4 cellular contexts compared by ENCODE assay signal in the genomic region with DNA sequence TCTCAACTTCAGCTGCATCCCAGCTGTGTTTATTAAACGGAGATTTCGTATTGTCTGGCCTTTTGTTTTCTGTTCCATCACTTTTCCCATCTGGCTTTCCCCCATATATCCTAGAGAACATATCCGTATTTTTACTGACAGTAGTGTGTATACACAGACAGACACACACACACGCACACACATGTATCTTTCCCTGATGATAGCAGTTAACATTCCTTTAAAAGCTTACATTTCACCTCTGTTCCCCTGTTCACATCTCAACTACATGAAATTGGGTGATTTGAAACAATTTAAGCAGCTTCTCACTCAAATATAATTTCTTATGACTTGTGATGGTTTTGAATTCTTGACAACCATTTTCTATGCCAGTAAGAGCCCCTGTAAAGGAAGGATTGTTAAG.
TF ChIP-seq lines count a peak whose summit lies in the region.

No MANE protein-coding gene starts in this region.

TF ChIP-seq in SK-N-SH, 30 proteins besides CTCF, POLR2A, EP300 and RAD21 (continued from another document):
- no peak for TF ChIP-seq RCOR1 (IDR thresholded peaks at IDR 0.05; ENCODE audit: low read length)
- no peak for TF ChIP-seq TEAD4 (IDR thresholded peaks at IDR 0.05; ENCODE audit: borderline replicate concordance, insufficient read depth)
- no peak for TF ChIP-seq RFX5 (IDR thresholded peaks at IDR 0.05; ENCODE audit: low read length)

TF ChIP-seq in SK-N-SH treated with all-trans-retinoic acid at 6 μM for 48 hours, 23 proteins besides CTCF, POLR2A, EP300 and RAD21 (continues in another document):
- TF ChIP-seq, protein P1, sequence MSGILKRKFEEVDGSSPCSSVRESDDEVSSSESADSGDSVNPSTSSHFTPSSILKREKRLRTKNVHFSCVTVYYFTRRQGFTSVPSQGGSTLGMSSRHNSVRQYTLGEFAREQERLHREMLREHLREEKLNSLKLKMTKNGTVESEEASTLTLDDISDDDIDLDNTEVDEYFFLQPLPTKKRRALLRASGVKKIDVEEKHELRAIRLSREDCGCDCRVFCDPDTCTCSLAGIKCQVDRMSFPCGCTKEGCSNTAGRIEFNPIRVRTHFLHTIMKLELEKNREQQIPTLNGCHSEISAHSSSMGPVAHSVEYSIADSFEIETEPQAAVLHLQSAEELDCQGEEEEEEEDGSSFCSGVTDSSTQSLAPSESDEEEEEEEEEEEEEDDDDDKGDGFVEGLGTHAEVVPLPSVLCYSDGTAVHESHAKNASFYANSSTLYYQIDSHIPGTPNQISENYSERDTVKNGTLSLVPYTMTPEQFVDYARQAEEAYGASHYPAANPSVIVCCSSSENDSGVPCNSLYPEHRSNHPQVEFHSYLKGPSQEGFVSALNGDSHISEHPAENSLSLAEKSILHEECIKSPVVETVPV (CRISPR knock-in tag; IDR thresholded peaks at IDR 0.05), result no peak
- TF ChIP-seq, protein P2, sequence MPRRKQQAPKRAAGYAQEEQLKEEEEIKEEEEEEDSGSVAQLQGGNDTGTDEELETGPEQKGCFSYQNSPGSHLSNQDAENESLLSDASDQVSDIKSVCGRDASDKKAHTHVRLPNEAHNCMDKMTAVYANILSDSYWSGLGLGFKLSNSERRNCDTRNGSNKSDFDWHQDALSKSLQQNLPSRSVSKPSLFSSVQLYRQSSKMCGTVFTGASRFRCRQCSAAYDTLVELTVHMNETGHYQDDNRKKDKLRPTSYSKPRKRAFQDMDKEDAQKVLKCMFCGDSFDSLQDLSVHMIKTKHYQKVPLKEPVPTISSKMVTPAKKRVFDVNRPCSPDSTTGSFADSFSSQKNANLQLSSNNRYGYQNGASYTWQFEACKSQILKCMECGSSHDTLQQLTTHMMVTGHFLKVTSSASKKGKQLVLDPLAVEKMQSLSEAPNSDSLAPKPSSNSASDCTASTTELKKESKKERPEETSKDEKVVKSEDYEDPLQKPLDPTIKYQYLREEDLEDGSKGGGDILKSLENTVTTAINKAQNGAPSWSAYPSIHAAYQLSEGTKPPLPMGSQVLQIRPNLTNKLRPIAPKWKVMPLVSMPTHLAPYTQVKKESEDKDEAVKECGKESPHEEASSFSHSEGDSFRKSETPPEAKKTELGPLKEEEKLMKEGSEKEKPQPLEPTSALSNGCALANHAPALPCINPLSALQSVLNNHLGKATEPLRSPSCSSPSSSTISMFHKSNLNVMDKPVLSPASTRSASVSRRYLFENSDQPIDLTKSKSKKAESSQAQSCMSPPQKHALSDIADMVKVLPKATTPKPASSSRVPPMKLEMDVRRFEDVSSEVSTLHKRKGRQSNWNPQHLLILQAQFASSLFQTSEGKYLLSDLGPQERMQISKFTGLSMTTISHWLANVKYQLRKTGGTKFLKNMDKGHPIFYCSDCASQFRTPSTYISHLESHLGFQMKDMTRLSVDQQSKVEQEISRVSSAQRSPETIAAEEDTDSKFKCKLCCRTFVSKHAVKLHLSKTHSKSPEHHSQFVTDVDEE (CRISPR knock-in tag; IDR thresholded peaks at IDR 0.05), result no peak
- TF ChIP-seq GLIS3 (CRISPR knock-in tag; IDR thresholded peaks at IDR 0.05), result no peak
- TF ChIP-seq ZNF70 (CRISPR knock-in tag; IDR thresholded peaks at IDR 0.05), result no peak
- TF ChIP-seq TCF4 (CRISPR knock-in tag; IDR thresholded peaks at IDR 0.05; ENCODE audit: borderline replicate concordance), result no peak
- no peak for TF ChIP-seq TOX (CRISPR knock-in tag; IDR thresholded peaks at IDR 0.05; ENCODE audit: borderline replicate concordance)
- no peak for TF ChIP-seq CREB5 (CRISPR knock-in tag; IDR thresholded peaks at IDR 0.05; ENCODE audit: low read depth)

TF ChIP-seq in GM23338, 12 proteins besides CTCF, POLR2A, EP300 and RAD21 (continued from another document and continues in another):
- TF ChIP-seq, protein P3, sequence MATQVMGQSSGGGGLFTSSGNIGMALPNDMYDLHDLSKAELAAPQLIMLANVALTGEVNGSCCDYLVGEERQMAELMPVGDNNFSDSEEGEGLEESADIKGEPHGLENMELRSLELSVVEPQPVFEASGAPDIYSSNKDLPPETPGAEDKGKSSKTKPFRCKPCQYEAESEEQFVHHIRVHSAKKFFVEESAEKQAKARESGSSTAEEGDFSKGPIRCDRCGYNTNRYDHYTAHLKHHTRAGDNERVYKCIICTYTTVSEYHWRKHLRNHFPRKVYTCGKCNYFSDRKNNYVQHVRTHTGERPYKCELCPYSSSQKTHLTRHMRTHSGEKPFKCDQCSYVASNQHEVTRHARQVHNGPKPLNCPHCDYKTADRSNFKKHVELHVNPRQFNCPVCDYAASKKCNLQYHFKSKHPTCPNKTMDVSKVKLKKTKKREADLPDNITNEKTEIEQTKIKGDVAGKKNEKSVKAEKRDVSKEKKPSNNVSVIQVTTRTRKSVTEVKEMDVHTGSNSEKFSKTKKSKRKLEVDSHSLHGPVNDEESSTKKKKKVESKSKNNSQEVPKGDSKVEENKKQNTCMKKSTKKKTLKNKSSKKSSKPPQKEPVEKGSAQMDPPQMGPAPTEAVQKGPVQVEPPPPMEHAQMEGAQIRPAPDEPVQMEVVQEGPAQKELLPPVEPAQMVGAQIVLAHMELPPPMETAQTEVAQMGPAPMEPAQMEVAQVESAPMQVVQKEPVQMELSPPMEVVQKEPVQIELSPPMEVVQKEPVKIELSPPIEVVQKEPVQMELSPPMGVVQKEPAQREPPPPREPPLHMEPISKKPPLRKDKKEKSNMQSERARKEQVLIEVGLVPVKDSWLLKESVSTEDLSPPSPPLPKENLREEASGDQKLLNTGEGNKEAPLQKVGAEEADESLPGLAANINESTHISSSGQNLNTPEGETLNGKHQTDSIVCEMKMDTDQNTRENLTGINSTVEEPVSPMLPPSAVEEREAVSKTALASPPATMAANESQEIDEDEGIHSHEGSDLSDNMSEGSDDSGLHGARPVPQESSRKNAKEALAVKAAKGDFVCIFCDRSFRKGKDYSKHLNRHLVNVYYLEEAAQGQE (IDR thresholded peaks at IDR 0.05; ENCODE audit: unreplicated experiment), result no peak
- TF ChIP-seq ZNF114 (CRISPR knock-in tag; IDR thresholded peaks at IDR 0.05) (no peak), STAT1 (IDR thresholded peaks at IDR 0.05; ENCODE audit: unreplicated experiment) (no peak), ETS1 (IDR thresholded peaks at IDR 0.05) (no peak), EZH2phosphoT487 (IDR thresholded peaks at IDR 0.05; ENCODE audit: unreplicated experiment) (no peak)

TF ChIP-seq in neural cell, 6 proteins besides CTCF, POLR2A, EP300 and RAD21 (continued from another document):
- TF ChIP-seq, protein P3 (IDR thresholded peaks at IDR 0.05; ENCODE audit: borderline replicate concordance), result peak; percentile 89
